8 cellular contexts compared by ENCODE assay signal in the genomic region with DNA sequence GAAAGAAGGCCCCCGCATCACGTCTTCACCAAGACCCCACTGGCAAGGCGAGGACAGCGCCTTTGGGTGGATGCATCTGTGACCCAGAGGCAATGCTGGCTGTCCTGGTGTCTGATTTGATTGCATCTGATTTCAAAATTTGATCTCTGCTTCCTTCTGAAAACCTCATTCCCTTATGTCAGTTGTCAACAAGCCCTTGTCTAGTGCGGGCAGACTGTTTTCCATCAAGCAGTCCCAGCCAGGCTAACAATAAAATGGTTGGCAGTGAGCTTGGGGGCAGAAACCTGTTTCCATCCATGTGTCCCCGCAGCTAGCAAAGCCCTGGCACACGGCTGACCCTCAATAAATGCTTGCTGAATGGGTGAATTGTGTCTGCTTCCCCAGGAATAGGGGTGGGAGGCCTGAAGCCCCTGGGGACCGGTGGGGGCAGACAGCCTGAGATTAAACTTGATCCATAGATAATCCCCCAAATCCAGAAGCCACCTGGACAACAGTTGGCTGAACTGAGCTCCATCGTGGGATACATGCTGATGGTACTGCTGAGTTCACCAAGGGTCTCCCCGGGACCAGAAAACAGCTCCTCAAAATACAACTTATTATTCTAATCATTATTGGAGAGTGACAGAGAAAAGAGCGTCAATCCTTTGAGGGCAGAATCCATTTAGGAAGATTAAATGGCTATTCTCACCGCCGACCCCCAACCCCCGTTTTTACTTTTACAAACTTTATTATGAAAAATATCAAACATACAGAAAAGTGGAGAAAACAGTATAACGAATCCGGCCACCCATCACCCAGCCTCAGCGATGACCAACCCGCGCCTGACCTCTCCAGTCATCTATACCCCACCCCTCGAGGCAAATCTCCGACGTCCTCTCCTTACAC. TPM values are rescaled to one million over a fixed set of nuclear protein-coding genes. Genes with fewer than 3 reads are reported as not detected.
DNase-seq lines count a peak whose midpoint lies in the region; ATAC-seq and TF ChIP-seq lines count a peak whose summit lies in the region.

No MANE protein-coding gene starts in this region.

- H3K27me3 Mint-ChIP-seq in mesothelial cell of epicardium (ENCODE audit: low read depth): peaks cover 55% of the 10 kb centered on the region

- no peaks in the 10 kb centered on the region for H3K9me3 ChIP-seq in BLaER1
- H3K9me3 ChIP-seq in mammary epithelial cell (replicated peaks; ENCODE audit: insufficient read depth, low read length): no peaks in the 10 kb centered on the region

- H3K4me3 ChIP-seq in BLaER1: peak overlapping the region; percentile 76
- peak overlapping the region; percentile 70 to 82 (median 80) for H3K4me3 ChIP-seq in mammary epithelial cell (replicated peaks in 1 of 3; ENCODE audit: insufficient read depth in 1 of 3, low read depth in 2 of 3, low read length in 3 of 3)

- H3K27ac Mint-ChIP-seq in mesothelial cell of epicardium: peak overlapping the region; percentile 47

- TSS peak; percentile 61 for BruUV-seq in mammary epithelial cell (replicated peaks; lab: Mats Ljungman, UMichigan)

- H2AFZ ChIP-seq in mammary epithelial cell (ENCODE audit: low read depth, low read length): peak overlapping the region; percentile 11

- TF ChIP-seq CTCF in mammary epithelial cell (conservative IDR thresholded peaks at IDR 0.05 in 1 of 2, IDR thresholded peaks at IDR 0.05 in 1 of 2; ENCODE audit: extremely low read depth in 1 of 2, insufficient read depth in 1 of 2, low read depth in 1 of 2, low read length in 2 of 2) (no peak), mesothelial cell of epicardium (IDR thresholded peaks at IDR 0.05; ENCODE audit: unreplicated experiment) (no peak)

- H3K79me2 ChIP-seq in mammary epithelial cell (ENCODE audit: insufficient read depth, low read length): peaks cover 74% of the 10 kb centered on the region

- intact Hi-C loops in mammary epithelial cell (cut with micrococcal nuclease): loop anchor here (1.0 to 2.0 kb wide), 3 partner anchors 40 to 98 kb away; no protein-coding TSS in a partner anchor

- no peaks in the 10 kb centered on the region for H3K36me3 Mint-ChIP-seq in mesothelial cell of epicardium

- peaks cover 42% of the 10 kb centered on the region for H3K4me1 Mint-ChIP-seq in mesothelial cell of epicardium

- in situ Hi-C loops in mammary epithelial cell (cut with MboI; ENCODE audit: low sequenced_read_pairs in 2 of 2): loop anchor here in 1 of 2 donors (5.0 kb wide), 1 partner anchor 84 kb away; no protein-coding TSS in a partner anchor

- H3K27ac ChIP-seq in BLaER1 (peak overlapping the region; percentile 68; the same call in 1 of the 2 replicates), mammary epithelial cell (ENCODE audit: insufficient read depth, low read depth, low read length) (peak overlapping the region; percentile 88)

- H3K4me1 ChIP-seq in BLaER1 (peaks cover 62% of the 10 kb centered on the region), mammary epithelial cell (ENCODE audit: insufficient read depth, low read length) (peaks cover 46% of the 10 kb centered on the region)

- H3K9ac ChIP-seq in BLaER1 (peak overlapping the region; percentile 74), mammary epithelial cell (ENCODE audit: insufficient read depth, low read length) (peak overlapping the region; percentile 92)

- no peaks in the 10 kb centered on the region for H3K9me3 Mint-ChIP-seq in mesothelial cell of epicardium

- H4K20me1 ChIP-seq in BLaER1 (peaks cover 19% of the 10 kb centered on the region), mammary epithelial cell (ENCODE audit: insufficient read depth, low read length) (peaks cover 4% of the 10 kb centered on the region)

- H3K4me2 ChIP-seq in BLaER1 (peak overlapping the region; percentile 97), mammary epithelial cell (ENCODE audit: insufficient read depth, low read depth, low read length) (peak overlapping the region; percentile 80)

- WGBS in mammary epithelial cell (ENCODE audit: low coverage, missing lambda C conversion rate): 6% methylated on average over 15 of the region's 22 CpGs

- DNase-seq in LHCN-M2 (ENCODE audit: low read depth): peak; percentile 18
- DNase-seq in mammary epithelial cell: no peak
- DNase-seq in mesothelial cell of epicardium (ENCODE audit: low spot score in 2 of 2, unreplicated experiment in 2 of 2): no peak
- DNase-seq in KG1 (lab: John Stamatoyannopoulos, UW): no peak
- no peak for DNase-seq in NCI-H1694 treated with DMSO at 0.1 percent for 48 hours (lab: John Stamatoyannopoulos, UW)
- no peak for DNase-seq in MV-4-11 (lab: John Stamatoyannopoulos, UW)

- ATAC-seq in GM21381 (IDR thresholded peaks at IDR 0.05; ENCODE audit: unreplicated experiment): no peak

- peak overlapping the region; percentile 80 for H3K4me3 Mint-ChIP-seq in mesothelial cell of epicardium

- H3K36me3 ChIP-seq in BLaER1: no peaks in the 10 kb centered on the region
- no peaks in the 10 kb centered on the region for H3K36me3 ChIP-seq in mammary epithelial cell (ENCODE audit: insufficient read depth, low read length)

- CTCF ChIA-PET in mammary epithelial cell (lab: Charles Lee; ENCODE audit: low non-redundant PET): interaction anchor here (1.4 kb wide), 1 partner anchor 142 kb away, joined by 11 read pairs; no protein-coding TSS in a partner anchor

- H3K27me3 ChIP-seq in BLaER1: peaks cover 76% of the 10 kb centered on the region
- no peaks in the 10 kb centered on the region for H3K27me3 ChIP-seq in mammary epithelial cell (ENCODE audit: insufficient read depth, low read length)

- dilution Hi-C loops in mammary epithelial cell (cut with HindIII; ENCODE audit: low sequenced_read_pairs): no loop called here

RNA-seq across cellular contexts. Expression of a gene that starts 0.9 kb away (rescaled TPM):
- total RNA-seq in LHCN-M2 (2014; rRNA removed): 38.6 and 39.7 TPM in 2 replicates
- 16.7 TPM for polyA plus RNA-seq in LHCN-M2 (2012)
- total RNA-seq in mammary epithelial cell: 100 to 1,000 TPM in 1 of 2 donors, 10 to 100 TPM in 1; 18.0 to 107 TPM
- polyA plus RNA-seq in mammary epithelial cell: 66.7 TPM
- polyA minus RNA-seq in mammary epithelial cell: 70.5 TPM
- 14.8 to 16.0 TPM (median 16.0 TPM) in 3 replicates for total RNA-seq in mesothelial cell of epicardium
